ENCODE assay signal across 18 cellular contexts in genomic region chr5:18653216-18653752, GRCh38.
DNase-seq lines count a peak whose midpoint lies in the region; ATAC-seq and TF ChIP-seq lines count a peak whose summit lies in the region.
"Had no signal": no experiment of that assay in that cellular context is flagged by ENCODE, and none has a peak within 500 bp of the region (broad histone marks: within the 10 kb centered on the region; RNA-seq: fewer than 3 reads in every experiment).

No MANE protein-coding gene starts in this region.

- H3K4me3 Mint-ChIP-seq in endodermal cell: no peak overlapping the region
- H3K4me3 Mint-ChIP-seq: mesothelial cell of epicardium had no signal

- WGBS in endodermal cell (ENCODE audit: insufficient coverage in 1 of 2, insufficient read length in 1 of 2), 2 experiments: 88 to 89% methylated on average over 1 of the region's 1 CpG

- H3K27ac Mint-ChIP-seq in endodermal cell: no peak overlapping the region
- H3K27ac Mint-ChIP-seq: mesothelial cell of epicardium had no signal

- intact Hi-C loops in posterior vena cava (cut with DNase I): no loop called here

- no peaks in the 10 kb centered on the region for H3K4me1 Mint-ChIP-seq in endodermal cell
- H3K4me1 Mint-ChIP-seq: mesothelial cell of epicardium had no signal

- ATAC-seq in GM19023 (IDR thresholded peaks at IDR 0.05; ENCODE audit: unreplicated experiment) (peak; percentile 90), HG02588 (IDR thresholded peaks at IDR 0.05; ENCODE audit: unreplicated experiment) (peak; percentile 97), HG03342 (IDR thresholded peaks at IDR 0.05; ENCODE audit: unreplicated experiment) (peak; percentile 83)
- ATAC-seq: heart right ventricle had no signal

- peaks cover 92% of the 10 kb centered on the region for H3K36me3 Mint-ChIP-seq in endodermal cell (ENCODE audit: low read depth)

- H3K27ac ChIP-seq in endodermal cell (ENCODE audit: low read depth, low read length): no peak overlapping the region
- H3K27ac ChIP-seq in RWPE1: no peak overlapping the region
- H3K27ac ChIP-seq: heart right ventricle, Peyer's patch, sigmoid colon, thoracic aorta had no signal

- DNase-seq in endodermal cell: peak; percentile 64
- DNase-seq in RWPE1 (ENCODE audit: low spot score): no peak
- no peak for DNase-seq in posterior vena cava (ENCODE audit: low spot score)
- DNase-seq in GM10248 (ENCODE audit: extremely low spot score): no peak
- DNase-seq: activated CD4-positive, alpha-beta T cell treated with anti-CD3 and anti-CD28 coated beads, Interleukin-2, amount 50 U/mL, for 48 hours; activated T-cell treated with anti-CD3 and anti-CD28 coated beads, Interleukin-2, amount 50 U/mL, for 48 hours; BE2C; GOT3; heart right ventricle; NCI-H2081 treated with DMSO at 0.1 percent for 48 hours; NCI-H526 treated with DMSO at 0.1 percent for 48 hours; Peyer's patch; sigmoid colon had no signal

- H3K4me3 ChIP-seq in endodermal cell (ENCODE audit: low read length): peak overlapping the region; percentile 39
- H3K4me3 ChIP-seq: heart right ventricle, Peyer's patch, sigmoid colon, thoracic aorta had no signal

- POLR2A ChIA-PET in RWPE1 (lab: Yijun Ruan, JAX; ENCODE audit: low non-redundant PET): no interaction called here
- POLR2A ChIA-PET in GM10248 (lab: Yijun Ruan, JAX): no interaction called here

- peaks cover 71% of the 10 kb centered on the region for H3K9me3 Mint-ChIP-seq in endodermal cell

- CTCF ChIA-PET in RWPE1 (lab: Yijun Ruan, JAX): interaction anchor here (0.6 kb wide), 1 partner anchor 215 kb away, joined by 3 read pairs; no protein-coding TSS in a partner anchor
- CTCF ChIA-PET in GM10248 (lab: Yijun Ruan, JAX): no interaction called here

- H3K4me1 ChIP-seq in endodermal cell (ENCODE audit: control insufficient read depth, insufficient read depth, low read length): no peaks in the 10 kb centered on the region
- H3K4me1 ChIP-seq: heart right ventricle, Peyer's patch, sigmoid colon had no signal

- no peak overlapping the region for H3K9ac ChIP-seq in endodermal cell (ENCODE audit: extremely low read depth, low read length, poor library complexity, severe bottlenecking)

- H3K36me3 ChIP-seq in endodermal cell (ENCODE audit: control insufficient read depth, insufficient read depth, low read length): peaks cover 62% of the 10 kb centered on the region
- H3K36me3 ChIP-seq: BE2C, heart right ventricle, Peyer's patch, sigmoid colon, thoracic aorta had no signal

- H3K27me3 ChIP-seq in endodermal cell (ENCODE audit: control insufficient read depth, insufficient read depth, low read length, poor library complexity, severe bottlenecking): no peaks in the 10 kb centered on the region
- H3K27me3 ChIP-seq: BE2C, heart right ventricle, Peyer's patch, sigmoid colon had no signal

- TF ChIP-seq CTCF in endodermal cell (conservative IDR thresholded peaks at IDR 0.05): no peak
- TF ChIP-seq CTCF in RWPE1 (conservative IDR thresholded peaks at IDR 0.05; ENCODE audit: low read depth): no peak
- TF ChIP-seq CTCF in GM10248 (IDR thresholded peaks at IDR 0.05; ENCODE audit: control extremely low read depth, extremely low read depth, low read depth, missing control alignments): no peak

- H3K9me3 ChIP-seq in endodermal cell (ENCODE audit: control insufficient read depth, low read length): peaks cover 83% of the 10 kb centered on the region
- H3K9me3 ChIP-seq: BE2C, Peyer's patch, sigmoid colon, thoracic aorta had no signal

- no peaks in the 10 kb centered on the region for H3K27me3 Mint-ChIP-seq in endodermal cell (ENCODE audit: insufficient read depth)
